ENCODE assay signal across 1 cellular context in the genomic region with DNA sequence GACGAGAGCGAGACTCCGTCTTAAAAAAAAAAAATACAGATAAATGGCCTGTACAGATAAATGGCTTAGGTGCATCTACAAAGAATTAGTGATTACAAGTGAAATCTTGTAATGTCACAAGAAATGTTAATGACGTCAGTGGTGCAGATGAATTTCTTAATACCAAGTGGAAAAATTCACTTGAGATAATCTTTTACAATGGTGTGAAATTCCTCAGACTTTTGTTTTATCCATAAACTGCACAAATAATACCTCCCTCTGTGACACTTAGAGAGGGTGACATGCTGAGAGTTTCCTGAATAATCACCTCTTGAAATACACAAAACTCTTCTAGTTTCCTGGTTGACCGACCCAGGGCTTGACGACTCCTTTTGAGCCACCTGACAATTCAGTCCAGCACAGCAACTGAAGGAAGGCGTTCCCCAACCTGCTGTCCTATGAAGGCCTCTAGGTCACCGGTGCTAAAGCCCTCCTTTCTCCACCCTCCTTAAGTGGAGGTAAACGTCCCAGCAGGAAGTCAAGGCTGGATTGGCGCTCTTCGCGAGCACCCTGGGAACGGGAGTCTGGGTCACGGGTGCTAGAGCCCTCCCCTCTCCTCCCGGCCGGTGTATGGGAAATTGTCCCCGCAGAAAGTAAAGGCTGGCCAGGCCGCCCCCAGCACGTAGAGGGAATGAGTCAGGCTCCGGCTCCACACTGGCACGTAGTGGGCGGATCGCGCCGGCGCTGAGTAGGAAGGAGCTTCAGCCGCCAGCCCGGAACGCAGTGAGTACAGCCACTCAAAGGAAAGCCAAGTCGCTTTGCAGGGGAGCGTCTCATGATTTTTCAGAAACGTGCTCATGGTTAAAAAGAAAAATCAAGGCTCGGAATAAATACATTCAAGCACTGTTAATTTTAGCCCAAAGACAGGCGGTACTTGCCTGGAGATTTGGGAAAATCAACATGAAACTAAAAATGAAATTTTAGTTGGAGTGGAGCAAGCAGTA.
TF ChIP-seq lines count a peak whose summit lies in the region.

A gene (plus strand): TSS at position 662 of the 983 bp plus-strand sequence. CDS start 2,182 bp downstream, outside the sequence.

TF ChIP-seq in WTC11, 78 proteins besides CTCF, POLR2A, EP300 and RAD21 (continued from another document):
- TF ChIP-seq, protein P1, sequence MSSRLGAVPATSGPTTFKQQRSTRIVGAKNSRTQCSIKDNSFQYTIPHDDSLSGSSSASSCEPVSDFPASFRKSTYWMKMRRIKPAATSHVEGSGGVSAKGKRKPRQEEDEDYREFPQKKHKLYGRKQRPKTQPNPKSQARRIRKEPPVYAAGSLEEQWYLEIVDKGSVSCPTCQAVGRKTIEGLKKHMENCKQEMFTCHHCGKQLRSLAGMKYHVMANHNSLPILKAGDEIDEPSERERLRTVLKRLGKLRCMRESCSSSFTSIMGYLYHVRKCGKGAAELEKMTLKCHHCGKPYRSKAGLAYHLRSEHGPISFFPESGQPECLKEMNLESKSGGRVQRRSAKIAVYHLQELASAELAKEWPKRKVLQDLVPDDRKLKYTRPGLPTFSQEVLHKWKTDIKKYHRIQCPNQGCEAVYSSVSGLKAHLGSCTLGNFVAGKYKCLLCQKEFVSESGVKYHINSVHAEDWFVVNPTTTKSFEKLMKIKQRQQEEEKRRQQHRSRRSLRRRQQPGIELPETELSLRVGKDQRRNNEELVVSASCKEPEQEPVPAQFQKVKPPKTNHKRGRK (CRISPR knock-in tag; IDR thresholded peaks at IDR 0.05; ENCODE audit: borderline replicate concordance) = 0 out of 2 replicates have a peak, but pooled peaks have one; percentile 64
- 0 out of 2 replicates have a peak, but pooled peaks have one; percentile 29 for TF ChIP-seq SP1 (CRISPR knock-in tag; conservative IDR thresholded peaks at IDR 0.05)
- no peak for TF ChIP-seq CREM (CRISPR knock-in tag; IDR thresholded peaks at IDR 0.05)
- TF ChIP-seq, protein P2, sequence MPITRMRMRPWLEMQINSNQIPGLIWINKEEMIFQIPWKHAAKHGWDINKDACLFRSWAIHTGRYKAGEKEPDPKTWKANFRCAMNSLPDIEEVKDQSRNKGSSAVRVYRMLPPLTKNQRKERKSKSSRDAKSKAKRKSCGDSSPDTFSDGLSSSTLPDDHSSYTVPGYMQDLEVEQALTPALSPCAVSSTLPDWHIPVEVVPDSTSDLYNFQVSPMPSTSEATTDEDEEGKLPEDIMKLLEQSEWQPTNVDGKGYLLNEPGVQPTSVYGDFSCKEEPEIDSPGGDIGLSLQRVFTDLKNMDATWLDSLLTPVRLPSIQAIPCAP (CRISPR knock-in tag; IDR thresholded peaks at IDR 0.05) = no peak
- TF ChIP-seq, protein P3, sequence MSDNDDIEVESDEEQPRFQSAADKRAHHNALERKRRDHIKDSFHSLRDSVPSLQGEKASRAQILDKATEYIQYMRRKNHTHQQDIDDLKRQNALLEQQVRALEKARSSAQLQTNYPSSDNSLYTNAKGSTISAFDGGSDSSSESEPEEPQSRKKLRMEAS (CRISPR knock-in tag; IDR thresholded peaks at IDR 0.05) = peak; percentile 57; the same call in 1 of the 2 replicates
- TF ChIP-seq OVOL2 (CRISPR knock-in tag; IDR thresholded peaks at IDR 0.05; ENCODE audit: borderline replicate concordance) = no peak
- peak; percentile 35; the same call in 1 of the 2 replicates for TF ChIP-seq FOXP1 (CRISPR knock-in tag; IDR thresholded peaks at IDR 0.05; ENCODE audit: borderline replicate concordance)
- TF ChIP-seq ZNF396 (CRISPR knock-in tag; IDR thresholded peaks at IDR 0.05; ENCODE audit: borderline replicate concordance) = no peak
- TF ChIP-seq, protein P4, sequence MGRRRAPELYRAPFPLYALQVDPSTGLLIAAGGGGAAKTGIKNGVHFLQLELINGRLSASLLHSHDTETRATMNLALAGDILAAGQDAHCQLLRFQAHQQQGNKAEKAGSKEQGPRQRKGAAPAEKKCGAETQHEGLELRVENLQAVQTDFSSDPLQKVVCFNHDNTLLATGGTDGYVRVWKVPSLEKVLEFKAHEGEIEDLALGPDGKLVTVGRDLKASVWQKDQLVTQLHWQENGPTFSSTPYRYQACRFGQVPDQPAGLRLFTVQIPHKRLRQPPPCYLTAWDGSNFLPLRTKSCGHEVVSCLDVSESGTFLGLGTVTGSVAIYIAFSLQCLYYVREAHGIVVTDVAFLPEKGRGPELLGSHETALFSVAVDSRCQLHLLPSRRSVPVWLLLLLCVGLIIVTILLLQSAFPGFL (CRISPR knock-in tag; IDR thresholded peaks at IDR 0.05; ENCODE audit: borderline replicate concordance) = no peak
- TF ChIP-seq SOX15 (CRISPR knock-in tag; IDR thresholded peaks at IDR 0.05) = no peak
- peak; percentile 43; the same call in 1 of the 2 replicates for TF ChIP-seq TEAD1 (CRISPR knock-in tag; IDR thresholded peaks at IDR 0.05)
- TF ChIP-seq NFATC4 (CRISPR knock-in tag; IDR thresholded peaks at IDR 0.05) = no peak
- TF ChIP-seq, protein P5, sequence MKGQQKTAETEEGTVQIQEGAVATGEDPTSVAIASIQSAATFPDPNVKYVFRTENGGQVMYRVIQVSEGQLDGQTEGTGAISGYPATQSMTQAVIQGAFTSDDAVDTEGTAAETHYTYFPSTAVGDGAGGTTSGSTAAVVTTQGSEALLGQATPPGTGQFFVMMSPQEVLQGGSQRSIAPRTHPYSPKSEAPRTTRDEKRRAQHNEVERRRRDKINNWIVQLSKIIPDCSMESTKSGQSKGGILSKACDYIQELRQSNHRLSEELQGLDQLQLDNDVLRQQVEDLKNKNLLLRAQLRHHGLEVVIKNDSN (CRISPR knock-in tag; IDR thresholded peaks at IDR 0.05) = no peak
- no peak for TF ChIP-seq RELA (CRISPR knock-in tag; IDR thresholded peaks at IDR 0.05; ENCODE audit: borderline replicate concordance)
- TF ChIP-seq, protein P6, sequence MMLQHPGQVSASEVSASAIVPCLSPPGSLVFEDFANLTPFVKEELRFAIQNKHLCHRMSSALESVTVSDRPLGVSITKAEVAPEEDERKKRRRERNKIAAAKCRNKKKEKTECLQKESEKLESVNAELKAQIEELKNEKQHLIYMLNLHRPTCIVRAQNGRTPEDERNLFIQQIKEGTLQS (CRISPR knock-in tag; conservative IDR thresholded peaks at IDR 0.05) = no peak
- TF ChIP-seq, protein P7, sequence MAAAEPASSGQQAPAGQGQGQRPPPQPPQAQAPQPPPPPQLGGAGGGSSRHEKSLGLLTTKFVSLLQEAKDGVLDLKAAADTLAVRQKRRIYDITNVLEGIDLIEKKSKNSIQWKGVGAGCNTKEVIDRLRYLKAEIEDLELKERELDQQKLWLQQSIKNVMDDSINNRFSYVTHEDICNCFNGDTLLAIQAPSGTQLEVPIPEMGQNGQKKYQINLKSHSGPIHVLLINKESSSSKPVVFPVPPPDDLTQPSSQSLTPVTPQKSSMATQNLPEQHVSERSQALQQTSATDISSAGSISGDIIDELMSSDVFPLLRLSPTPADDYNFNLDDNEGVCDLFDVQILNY (CRISPR knock-in tag; IDR thresholded peaks at IDR 0.05) = 0 out of 2 replicates have a peak, but pooled peaks have one; percentile 50
- TF ChIP-seq ZNF671 (CRISPR knock-in tag; IDR thresholded peaks at IDR 0.05) = no peak
- TF ChIP-seq ZBTB21 (CRISPR knock-in tag; IDR thresholded peaks at IDR 0.05; ENCODE audit: borderline replicate concordance) = no peak
- peak; percentile 43; the same call in 1 of the 2 replicates for TF ChIP-seq ZNF423 (CRISPR knock-in tag; IDR thresholded peaks at IDR 0.05)
- TF ChIP-seq, protein P8, sequence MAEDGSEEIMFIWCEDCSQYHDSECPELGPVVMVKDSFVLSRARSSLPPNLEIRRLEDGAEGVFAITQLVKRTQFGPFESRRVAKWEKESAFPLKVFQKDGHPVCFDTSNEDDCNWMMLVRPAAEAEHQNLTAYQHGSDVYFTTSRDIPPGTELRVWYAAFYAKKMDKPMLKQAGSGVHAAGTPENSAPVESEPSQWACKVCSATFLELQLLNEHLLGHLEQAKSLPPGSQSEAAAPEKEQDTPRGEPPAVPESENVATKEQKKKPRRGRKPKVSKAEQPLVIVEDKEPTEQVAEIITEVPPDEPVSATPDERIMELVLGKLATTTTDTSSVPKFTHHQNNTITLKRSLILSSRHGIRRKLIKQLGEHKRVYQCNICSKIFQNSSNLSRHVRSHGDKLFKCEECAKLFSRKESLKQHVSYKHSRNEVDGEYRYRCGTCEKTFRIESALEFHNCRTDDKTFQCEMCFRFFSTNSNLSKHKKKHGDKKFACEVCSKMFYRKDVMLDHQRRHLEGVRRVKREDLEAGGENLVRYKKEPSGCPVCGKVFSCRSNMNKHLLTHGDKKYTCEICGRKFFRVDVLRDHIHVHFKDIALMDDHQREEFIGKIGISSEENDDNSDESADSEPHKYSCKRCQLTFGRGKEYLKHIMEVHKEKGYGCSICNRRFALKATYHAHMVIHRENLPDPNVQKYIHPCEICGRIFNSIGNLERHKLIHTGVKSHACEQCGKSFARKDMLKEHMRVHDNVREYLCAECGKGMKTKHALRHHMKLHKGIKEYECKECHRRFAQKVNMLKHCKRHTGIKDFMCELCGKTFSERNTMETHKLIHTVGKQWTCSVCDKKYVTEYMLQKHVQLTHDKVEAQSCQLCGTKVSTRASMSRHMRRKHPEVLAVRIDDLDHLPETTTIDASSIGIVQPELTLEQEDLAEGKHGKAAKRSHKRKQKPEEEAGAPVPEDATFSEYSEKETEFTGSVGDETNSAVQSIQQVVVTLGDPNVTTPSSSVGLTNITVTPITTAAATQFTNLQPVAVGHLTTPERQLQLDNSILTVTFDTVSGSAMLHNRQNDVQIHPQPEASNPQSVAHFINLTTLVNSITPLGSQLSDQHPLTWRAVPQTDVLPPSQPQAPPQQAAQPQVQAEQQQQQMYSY (CRISPR knock-in tag; IDR thresholded peaks at IDR 0.05) = 0 out of 2 replicates have a peak, but pooled peaks have one; percentile 15
